ENCODE assay signal across 7 cellular contexts in genomic region chr2:129467941-129468340, GRCh38.
"Had no signal": no experiment of that assay in that cellular context is flagged by ENCODE, and none has a peak within 500 bp of the region (broad histone marks: within the 10 kb centered on the region; RNA-seq: fewer than 3 reads in every experiment).

No MANE protein-coding gene starts in this region.

- ATAC-seq: HepG2 had no signal

- H3K36me3 Mint-ChIP-seq: IgD-negative memory B cell had no signal

- FAIRE-seq: HepG2, HTR-8/SVneo had no signal

- H3K27ac Mint-ChIP-seq: IgD-negative memory B cell had no signal

- H3K27me3 Mint-ChIP-seq: IgD-negative memory B cell had no signal

- H3K4me1 Mint-ChIP-seq: IgD-negative memory B cell had no signal

- DNase-seq: IMR-90, KBM-7, KG1 had no signal

- H3K4me3 Mint-ChIP-seq: IgD-negative memory B cell had no signal

- H3K9me3 Mint-ChIP-seq: IgD-negative memory B cell had no signal

- H3K27ac ChIP-seq: HL-60 had no signal
